Comparison of ENCODE assay signal across 9 cellular contexts in the genomic region with DNA sequence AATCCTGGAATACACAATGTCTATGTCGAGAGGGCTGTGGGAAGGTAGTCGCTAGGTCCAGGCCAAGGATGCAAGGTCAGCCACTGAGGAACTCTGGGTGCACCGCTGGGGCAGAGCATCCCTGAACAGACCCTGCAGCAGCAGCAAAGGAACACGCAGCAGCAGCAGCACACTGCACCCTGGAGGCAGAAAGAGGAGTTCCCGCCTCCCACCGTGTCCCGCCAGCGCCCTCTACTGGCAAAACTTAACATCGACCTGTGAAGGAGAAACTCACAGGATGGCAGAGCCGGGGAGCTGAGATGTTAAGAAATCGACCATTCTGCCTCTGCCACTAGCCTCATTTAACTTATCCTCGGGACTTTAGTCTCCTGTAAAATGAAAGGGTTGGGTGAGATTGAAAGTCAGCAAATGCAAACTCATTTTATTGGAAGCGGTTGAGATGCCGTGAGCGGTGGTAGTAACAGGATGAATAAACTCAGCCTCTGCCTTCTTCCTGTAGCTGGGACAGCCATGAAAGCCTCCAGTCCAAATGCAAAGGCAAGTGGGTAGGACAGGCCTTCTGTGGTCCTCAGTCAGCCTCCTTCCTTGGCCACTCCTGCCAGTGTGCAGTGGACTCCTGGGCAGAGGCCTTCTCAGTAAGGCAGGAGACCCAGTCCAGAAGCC. TPM values are rescaled to one million over a fixed set of nuclear protein-coding genes. Genes with fewer than 3 reads are reported as not detected.
A peak's percentile ranks its signal among the peaks of the same experiment; 100 is the strongest.
DNase-seq lines count a peak whose midpoint lies in the region; ATAC-seq and TF ChIP-seq lines count a peak whose summit lies in the region.
"Had no signal": no experiment of that assay in that cellular context is flagged by ENCODE, and none has a peak within 500 bp of the region (broad histone marks: within the 10 kb centered on the region; RNA-seq: fewer than 3 reads in every experiment).

No MANE protein-coding gene starts in this region.

- H3K9me3 ChIP-seq in Panc1 (ENCODE audit: control insufficient read depth, insufficient read depth, low read depth, low read length) (no peaks in the 10 kb centered on the region), adipocyte (ENCODE audit: control insufficient read depth, low read length) (peaks cover 7% of the 10 kb centered on the region)

- no peaks in the 10 kb centered on the region for H3K4me1 ChIP-seq in Panc1 (ENCODE audit: control insufficient read depth, insufficient read depth, low read length)
- H3K4me1 ChIP-seq in adipocyte (ENCODE audit: control insufficient read depth, insufficient read depth, low read length), result no peaks in the 10 kb centered on the region

- TF ChIP-seq CTCF in GM20000 (IDR thresholded peaks at IDR 0.05; ENCODE audit: extremely low read depth, missing control alignments) (peak; percentile 99), Panc1 (IDR thresholded peaks at IDR 0.05) (peak; percentile 89)

- H3K4me3 Mint-ChIP-seq in immature natural killer cell, result no peak overlapping the region
- H3K4me3 Mint-ChIP-seq: activated naive CD8-positive, alpha-beta T cell had no signal

- POLR2A ChIA-PET in Panc1 (lab: Charles Lee), result no interaction called here

- CTCF ChIA-PET in Panc1 (lab: Charles Lee), result interaction anchor here (0.5 to 1.2 kb wide), 3 partner anchors 58 to 238 kb away, joined by 3 to 4 read pairs (median 4); no protein-coding TSS in a partner anchor

- H3K27me3 ChIP-seq in Panc1 (ENCODE audit: control insufficient read depth, insufficient read depth, low read length), result no peaks in the 10 kb centered on the region
- no peaks in the 10 kb centered on the region for H3K27me3 ChIP-seq in adipocyte (replicated peaks; ENCODE audit: control insufficient read depth, insufficient read depth, low read length)

- H3K36me3 Mint-ChIP-seq in immature natural killer cell, result no peaks in the 10 kb centered on the region

- peak; percentile 90 for DNase-seq in ELF-1 (ENCODE audit: low read depth, low spot score)
- DNase-seq in GM20000 (ENCODE audit: low spot score), result peak; percentile 87
- DNase-seq in HT1080 (ENCODE audit: low read depth), result peak; percentile 56
- DNase-seq in Panc1 (ENCODE audit: low read depth, low spot score), result peak; percentile 61
- peak; percentile 10 for DNase-seq in adipocyte (ENCODE audit: low read depth)
- peak in 2 of 3 donors; percentile 7 to 16 for DNase-seq in immature natural killer cell
- peak; percentile 33 to 42 for DNase-seq in stimulated activated CD8-positive, alpha-beta memory T cell treated with anti-CD3 and anti-CD28 coated beads, Interleukin-15, amount 100 ng/mL, for 48 hours (ENCODE audit: low read depth in 2 of 2)
- no peak for DNase-seq in pons (ENCODE audit: low spot score)

- no peak overlapping the region for H3K27ac ChIP-seq in Panc1 (ENCODE audit: low read length)

- H3K4me1 Mint-ChIP-seq in immature natural killer cell, result no peaks in the 10 kb centered on the region

- no TSS peak for BruUV-seq in Panc1 (replicated peaks; lab: Mats Ljungman, UMichigan)

- ATAC-seq in Panc1, result peak; percentile 80

- in situ Hi-C loops in Panc1 (cut with HindIII; ENCODE audit: low pct_unique_long_range_greater_than_20kb, low sequenced_read_pairs), result no loop called here

- no peak overlapping the region for H3K27ac Mint-ChIP-seq in immature natural killer cell
- H3K27ac Mint-ChIP-seq: activated naive CD8-positive, alpha-beta T cell had no signal

- H3K27me3 Mint-ChIP-seq in immature natural killer cell (ENCODE audit: low read depth in 3 of 3), result no peaks in the 10 kb centered on the region

- H3K36me3 ChIP-seq in Panc1 (ENCODE audit: control insufficient read depth, insufficient read depth, low read length) (no peaks in the 10 kb centered on the region), adipocyte (ENCODE audit: control insufficient read depth, insufficient read depth, low read length, severe bottlenecking) (no peaks in the 10 kb centered on the region)

- no peaks in the 10 kb centered on the region for H3K9me3 Mint-ChIP-seq in immature natural killer cell

- no peak overlapping the region for H3K4me3 ChIP-seq in Panc1 (ENCODE audit: low read depth in 2 of 2, low read length in 2 of 2)
- no peak overlapping the region for H3K4me3 ChIP-seq in adipocyte (ENCODE audit: low read length)

- H3K9ac ChIP-seq in adipocyte (ENCODE audit: low read length), result no peak overlapping the region

- intact Hi-C loops in Panc1 (cut with micrococcal nuclease; ENCODE audit: unreplicated experiment), result no loop called here

RNA-seq across cellular contexts. Expression of a gene that starts 45.6 kb away (rescaled TPM):
- not detected in 2 replicates for total RNA-seq in HT1080 (2014; rRNA removed; shearing (Covaris generic))
- polyA plus RNA-seq in HT1080 (2015; cell fraction: cytosol; rRNA removed), result not detected in 2 replicates
- not detected in 2 replicates for polyA plus RNA-seq in HT1080 (2015; cell fraction: nucleus; rRNA removed)
- not detected for total RNA-seq in Panc1 (2021; ENCODE audit: unreplicated experiment)
- polyA plus RNA-seq in Panc1 (2012; ENCODE audit: insufficient read length), result not detected
- polyA plus RNA-seq in immature natural killer cell, result not detected
